Comparison of ENCODE assay signal across 25 cellular contexts in genomic region chr3:170062068-170062467, GRCh38. TPM values are rescaled to one million over a fixed set of nuclear protein-coding genes. Genes with fewer than 3 reads are reported as not detected.
DNase-seq lines count a peak whose midpoint lies in the region; ATAC-seq, FAIRE-seq and TF ChIP-seq lines count a peak whose summit lies in the region.
"Had no signal": no experiment of that assay in that cellular context is flagged by ENCODE, and none has a peak within 500 bp of the region (broad histone marks: within the 10 kb centered on the region; RNA-seq: fewer than 3 reads in every experiment).

No MANE protein-coding gene starts in this region.

- H3K27me3 ChIP-seq in H7 (ENCODE audit: control insufficient read depth, insufficient read depth, low read length) (no peaks in the 10 kb centered on the region), H1 (replicated peaks in 1 of 4; ENCODE audit: control insufficient read depth in 3 of 4, extremely low read depth in 1 of 4, insufficient read depth in 3 of 4, low read length in 3 of 4) (no peaks in the 10 kb centered on the region), neuronal stem cell (ENCODE audit: control insufficient read depth in 3 of 3, insufficient read depth in 3 of 3, low read depth in 1 of 3, low read length in 3 of 3) (no peaks in the 10 kb centered on the region)
- H3K27me3 ChIP-seq: BLaER1 treated with 17β-estradiol and CSF1 and Interleukin-3, amounts not matched to agents 10 nM and 100 nM had no signal

- CTCF ChIA-PET in WTC11 (lab: Charles Lee), result interaction anchor here (0.8 to 2.8 kb wide), 11 partner anchors 8 to 349 kb away, joined by 3 to 38 read pairs (median 5); no protein-coding TSS in a partner anchor
- CTCF ChIA-PET in H1 (lab: Charles Lee; ENCODE audit: partially characterized antibody), result interaction anchor here (0.6 to 2.5 kb wide), 16 partner anchors 10 to 385 kb away, joined by 3 to 28 read pairs (median 4); no protein-coding TSS in a partner anchor

- H4K8ac ChIP-seq in H1 (ENCODE audit: extremely low read depth, insufficient read depth, low read length) (no peak overlapping the region), neuronal stem cell (ENCODE audit: low read depth, low read length) (no peak overlapping the region)

- whole genome bisulfite sequencing in H1 (ENCODE audit: extremely low coverage in 1 of 2, insufficient coverage in 1 of 2, insufficient read length in 1 of 2, insufficient replicate concordance in 2 of 2, low coverage in 1 of 2, low lambda C conversion rate in 2 of 2, missing lambda C conversion rate in 1 of 2), 2 experiments, result 91% methylated on average over 20 of the region's 20 CpGs; no CpG with 5 or more reads in 1 of the 2 experiments
- no CpG with 5 or more reads among the region's 20 CpGs for WGBS in neuronal stem cell (ENCODE audit: extremely low coverage in 2 of 2, insufficient read length in 2 of 2, insufficient replicate concordance in 1 of 2), 2 donors

- H3K4me1 ChIP-seq in H1 (replicated peaks in 1 of 4; ENCODE audit: control insufficient read depth in 3 of 4, insufficient read depth in 4 of 4, low read length in 3 of 4) (peaks cover 6 to 17% (median 13%) of the 10 kb centered on the region in 4 experiments), neuronal stem cell (ENCODE audit: control insufficient read depth in 2 of 2, insufficient read depth in 1 of 2, low read depth in 1 of 2, low read length in 2 of 2) (no peaks in the 10 kb centered on the region)
- H3K4me1 ChIP-seq: A549 had no signal

- no peak overlapping the region for H3K4me3 ChIP-seq in H7 (ENCODE audit: insufficient read depth, low read depth, low read length)
- H3K4me3 ChIP-seq in H1 (ENCODE audit: extremely low read depth in 1 of 4, insufficient read depth in 2 of 4, low read depth in 3 of 4, low read length in 4 of 4), result no peak overlapping the region
- no peak overlapping the region for H3K4me3 ChIP-seq in neuronal stem cell (ENCODE audit: low read length in 2 of 2)
- H3K4me3 ChIP-seq: A549; BLaER1 treated with 17β-estradiol and CSF1 and Interleukin-3, amounts not matched to agents 10 nM and 100 nM had no signal

- H3K4ac ChIP-seq in H1 (replicated peaks; ENCODE audit: insufficient read length, low read depth, low read length) (no peak overlapping the region), neuronal stem cell (ENCODE audit: low read length) (no peak overlapping the region)

- no peak for TF ChIP-seq CTCF in WTC11 (IDR thresholded peaks at IDR 0.05)
- TF ChIP-seq CTCF in H1 (IDR thresholded peaks at IDR 0.05; ENCODE audit: control extremely low read depth in 1 of 3, insufficient read depth in 1 of 3, low read depth in 1 of 3, low read length in 3 of 3), result no peak

- no peak for TF ChIP-seq EP300 in H1 (IDR thresholded peaks at IDR 0.05; ENCODE audit: borderline replicate concordance in 1 of 2, low read depth in 2 of 2, low read length in 2 of 2)

- peak overlapping the region; percentile 19 for H4K5ac ChIP-seq in H1 (ENCODE audit: insufficient read length, low read depth, low read length)

- no peak overlapping the region for H3K4me3 Mint-ChIP-seq in WTC11
- H3K4me3 Mint-ChIP-seq in effector memory CD8-positive, alpha-beta T cell, result no peak overlapping the region
- H3K4me3 Mint-ChIP-seq: B cell; CD4-positive, alpha-beta T cell; CD8-positive, alpha-beta T cell had no signal

- no peak overlapping the region for H2BK12ac ChIP-seq in H1 (ENCODE audit: low read depth, low read length)
- H2BK12ac ChIP-seq in neuronal stem cell (ENCODE audit: low read length), result no peak overlapping the region

- no peak overlapping the region for H2AK5ac ChIP-seq in H1 (ENCODE audit: low read depth, low read length)
- peak overlapping the region; percentile 56 for H2AK5ac ChIP-seq in neuronal stem cell (ENCODE audit: low read depth, low read length)

- H3K23ac ChIP-seq in H1 (ENCODE audit: insufficient read length) (no peak overlapping the region), neuronal stem cell (ENCODE audit: low read depth, low read length, poor library complexity) (no peak overlapping the region)

- H3K4me2 ChIP-seq in H1 (ENCODE audit: insufficient read depth in 1 of 2, low read depth in 2 of 2, low read length in 2 of 2) (no peak overlapping the region), neuronal stem cell (ENCODE audit: insufficient read depth, low read length, poor library complexity, severe bottlenecking) (no peak overlapping the region)
- H3K4me2 ChIP-seq: A549; BLaER1 treated with 17β-estradiol and CSF1 and Interleukin-3, amounts not matched to agents 10 nM and 100 nM had no signal

- no peak for ATAC-seq in WTC11
- no peak for ATAC-seq in GM21515 (IDR thresholded peaks at IDR 0.05; ENCODE audit: unreplicated experiment)
- no peak for ATAC-seq in effector memory CD8-positive, alpha-beta T cell (replicated peaks)
- ATAC-seq: CD8-positive, alpha-beta T cell had no signal

- H3K23me2 ChIP-seq in H1 (ENCODE audit: low read depth, low read length), result no peaks in the 10 kb centered on the region

- no peak overlapping the region for H2BK5ac ChIP-seq in H1 (ENCODE audit: low read depth, low read length)
- no peak overlapping the region for H2BK5ac ChIP-seq in neuronal stem cell (ENCODE audit: low read length)

- H4K91ac ChIP-seq in H1 (replicated peaks; ENCODE audit: insufficient read length, low read length) (peak overlapping the region; percentile 34), neuronal stem cell (ENCODE audit: low read depth, low read length, poor library complexity) (peak overlapping the region; percentile 53)

- H2BK20ac ChIP-seq in H1 (ENCODE audit: low read length), result no peak overlapping the region; the same call in 1 of the 2 replicates

- 0 out of 2 replicates have a peak, but pooled peaks cover 4% of the 10 kb centered on the region for H3K9me3 Mint-ChIP-seq in WTC11
- no peaks in the 10 kb centered on the region for H3K9me3 Mint-ChIP-seq in effector memory CD8-positive, alpha-beta T cell
- H3K9me3 Mint-ChIP-seq: CD4-positive, alpha-beta T cell; CD8-positive, alpha-beta T cell had no signal

- no peak overlapping the region for H3K56ac ChIP-seq in H1 (replicated peaks; ENCODE audit: insufficient read length, low read depth, low read length)

- no peak overlapping the region for H2BK15ac ChIP-seq in H1 (ENCODE audit: low read length)
- H2BK15ac ChIP-seq in neuronal stem cell (ENCODE audit: low read length), result no peak overlapping the region

- H3K9ac ChIP-seq in H1 (replicated peaks in 1 of 4; ENCODE audit: extremely low read depth in 1 of 4, low read depth in 3 of 4, low read length in 3 of 4) (no peak overlapping the region), neuronal stem cell (ENCODE audit: low read depth, low read length, poor library complexity) (no peak overlapping the region)
- H3K9ac ChIP-seq: BLaER1 treated with 17β-estradiol and CSF1 and Interleukin-3, amounts not matched to agents 10 nM and 100 nM had no signal

- FAIRE-seq in H1 (lab: Jason Lieb, UNC), result no peak
- FAIRE-seq: A549, GM12891, GM19239 had no signal

- POLR2A ChIA-PET in WTC11 (lab: Charles Lee) (no interaction called here), H1 (lab: Charles Lee; ENCODE audit: partially characterized antibody) (interaction anchor here (1.1 kb wide), 1 partner anchor 18 kb away, joined by 4 read pairs; no protein-coding TSS in a partner anchor)

- no peaks in the 10 kb centered on the region for H3K79me2 ChIP-seq in H1 (ENCODE audit: control insufficient read depth in 1 of 2, insufficient read depth in 2 of 2, low read length in 2 of 2)

- H2BK120ac ChIP-seq in H1 (replicated peaks; ENCODE audit: low read depth, low read length) (no peak overlapping the region), neuronal stem cell (ENCODE audit: low read depth, low read length) (no peak overlapping the region)

- no peak for TF ChIP-seq POLR2A in H1 (IDR thresholded peaks at IDR 0.05; ENCODE audit: control extremely low read depth in 1 of 2, low read depth in 2 of 2, low read length in 2 of 2)

- H2AFZ ChIP-seq in H1 (ENCODE audit: low read length) (no peak overlapping the region), neuronal stem cell (ENCODE audit: low read length) (peak overlapping the region; percentile 22)

- TF ChIP-seq RAD21 in H1 (IDR thresholded peaks at IDR 0.05 in 1 of 2, conservative IDR thresholded peaks at IDR 0.05 in 1 of 2; ENCODE audit: low read depth in 2 of 2, low read length in 2 of 2), result no peak

- H3K27ac Mint-ChIP-seq in WTC11, result peak overlapping the region; percentile 83
- H3K27ac Mint-ChIP-seq in effector memory CD8-positive, alpha-beta T cell, result no peak overlapping the region
- H3K27ac Mint-ChIP-seq: B cell; CD4-positive, alpha-beta T cell; CD8-positive, alpha-beta T cell had no signal

- no peak overlapping the region for H3K27ac ChIP-seq in H1 (ENCODE audit: low read depth, low read length)
- H3K27ac ChIP-seq in neuronal stem cell (replicated peaks; ENCODE audit: low read length), result no peak overlapping the region
- H3K27ac ChIP-seq: 22Rv1; A549; BLaER1 treated with 17β-estradiol and CSF1 and Interleukin-3, amounts not matched to agents 10 nM and 100 nM; C4-2B had no signal

- peaks cover 50% of the 10 kb centered on the region for H3K4me1 Mint-ChIP-seq in WTC11
- H3K4me1 Mint-ChIP-seq in effector memory CD8-positive, alpha-beta T cell (ENCODE audit: low read depth in 2 of 2), result peaks cover 10% of the 10 kb centered on the region in 2 donors

- no peaks in the 10 kb centered on the region for H3K9me3 ChIP-seq in H1 (ENCODE audit: insufficient read depth in 2 of 2, low read depth in 1 of 2, low read length in 1 of 2)
- no peaks in the 10 kb centered on the region for H3K9me3 ChIP-seq in neuronal stem cell (replicated peaks in 1 of 2; ENCODE audit: control insufficient read depth in 2 of 2, insufficient read depth in 1 of 2, low read depth in 1 of 2, low read length in 2 of 2)
- H3K9me3 ChIP-seq: A549 had no signal

- peaks cover 17% of the 10 kb centered on the region for H3K36me3 Mint-ChIP-seq in WTC11
- no peaks in the 10 kb centered on the region for H3K36me3 Mint-ChIP-seq in effector memory CD8-positive, alpha-beta T cell (ENCODE audit: insufficient read depth)

- H3K36me3 ChIP-seq in H7 (replicated peaks; ENCODE audit: control insufficient read depth, insufficient read depth, low read length) (no peaks in the 10 kb centered on the region), H1 (ENCODE audit: control insufficient read depth in 2 of 4, insufficient read depth in 4 of 4, low read length in 3 of 4) (no peaks in the 10 kb centered on the region), neuronal stem cell (replicated peaks in 1 of 2; ENCODE audit: control insufficient read depth in 2 of 2, insufficient read depth in 2 of 2, low read length in 2 of 2) (no peaks in the 10 kb centered on the region)
- H3K36me3 ChIP-seq: BLaER1 treated with 17β-estradiol and CSF1 and Interleukin-3, amounts not matched to agents 10 nM and 100 nM had no signal

- H3K79me1 ChIP-seq in H1 (ENCODE audit: low read depth, low read length) (no peaks in the 10 kb centered on the region), neuronal stem cell (ENCODE audit: low read depth, low read length) (no peaks in the 10 kb centered on the region)

- H3K27me3 Mint-ChIP-seq in WTC11 (ENCODE audit: low read depth), result no peaks in the 10 kb centered on the region
- H3K27me3 Mint-ChIP-seq in effector memory CD8-positive, alpha-beta T cell, result no peaks in the 10 kb centered on the region
- H3K27me3 Mint-ChIP-seq: B cell; CD4-positive, alpha-beta T cell had no signal

- peak; percentile 27 for DNase-seq in H7
- no peak for DNase-seq in WTC11 (ENCODE audit: low spot score)
- no peak for DNase-seq in H1 (ENCODE audit: low read depth in 1 of 2, low spot score in 2 of 2)
- no peak for DNase-seq in neuronal stem cell (ENCODE audit: low spot score)
- DNase-seq in effector memory CD8-positive, alpha-beta T cell, result no peak
- no peak for DNase-seq in activated T-cell treated with anti-CD3 and anti-CD28 coated beads, Interleukin-2, amount 50 U/mL, for 1 hour
- DNase-seq: AML-193; CD4-positive, alpha-beta T cell; CD8-positive, alpha-beta T cell; COR-L47; DMS 273 treated with DMSO at 0.1 percent for 48 hours; DMS153; DMS53; DMS79; DND-41; EL; GDM1 had no signal

- H3K18ac ChIP-seq in H1 (ENCODE audit: extremely low read depth, low read length) (no peak overlapping the region), neuronal stem cell (ENCODE audit: low read length) (peak overlapping the region; percentile 76)

- H3K14ac ChIP-seq in H1 (ENCODE audit: insufficient read length) (no peak overlapping the region), neuronal stem cell (ENCODE audit: low read length) (peak overlapping the region; percentile 47)

- H4K20me1 ChIP-seq in H1 (replicated peaks in 1 of 2; ENCODE audit: control insufficient read depth in 1 of 2, insufficient read depth in 2 of 2, low read length in 2 of 2), result no peaks in the 10 kb centered on the region
- H4K20me1 ChIP-seq: BLaER1 treated with 17β-estradiol and CSF1 and Interleukin-3, amounts not matched to agents 10 nM and 100 nM had no signal

RNA-seq across cellular contexts. Expression of gene GPR160, which starts 24.3 kb away (rescaled TPM):
- 15.4 and 33.1 TPM in 2 replicates for total RNA-seq in H7 (2014; rRNA removed; shearing (Covaris generic))
- total RNA-seq in WTC11 (2021), result 28.9 to 33.3 TPM (median 32.2 TPM) in 3 replicates
- total RNA-seq in H1 (2021; fragmentation: NEBNext Ultra II Directional; extraction: Animal tissue kit (Norgen Biotek cat#: 25700)), result 16.6 and 16.7 TPM in 2 replicates
- 8.2 and 14.3 TPM in 2 replicates for polyA plus RNA-seq in H1 (2011; rRNA removed)
- polyA plus RNA-seq in H1 (2011; cell fraction: cytosol; rRNA removed), result 15.1 TPM
- polyA plus RNA-seq in H1 (2011; cell fraction: nucleus; rRNA removed), result 6.2 TPM
- 6.7 to 9.8 TPM (median 8.9 TPM) in 4 replicates for polyA plus RNA-seq in H1 (2012, experiment 1 of 2)
- 5.7 TPM for polyA plus RNA-seq in H1 (2012, experiment 2 of 2)
- polyA plus RNA-seq in H1 (2013, experiment 1 of 2), result 31.7 TPM
- 30.9 TPM for polyA plus RNA-seq in H1 (2013, experiment 2 of 2)
- polyA minus RNA-seq in H1 (2011; rRNA and poly(A)+ RNA removed), result 7.4 and 10.8 TPM in 2 replicates
- polyA minus RNA-seq in H1 (2011; cell fraction: cytosol; rRNA and poly(A)+ RNA removed), result 9.7 TPM
- 14.4 TPM for polyA minus RNA-seq in H1 (2011; cell fraction: nucleus; rRNA and poly(A)+ RNA removed)
- polyA plus RNA-seq in neuronal stem cell (2013, experiment 1 of 2), result 0.46 TPM
- 0.37 TPM for polyA plus RNA-seq in neuronal stem cell (2013, experiment 2 of 2)
